Comparison of ENCODE assay signal across 22 cellular contexts in the genomic region with DNA sequence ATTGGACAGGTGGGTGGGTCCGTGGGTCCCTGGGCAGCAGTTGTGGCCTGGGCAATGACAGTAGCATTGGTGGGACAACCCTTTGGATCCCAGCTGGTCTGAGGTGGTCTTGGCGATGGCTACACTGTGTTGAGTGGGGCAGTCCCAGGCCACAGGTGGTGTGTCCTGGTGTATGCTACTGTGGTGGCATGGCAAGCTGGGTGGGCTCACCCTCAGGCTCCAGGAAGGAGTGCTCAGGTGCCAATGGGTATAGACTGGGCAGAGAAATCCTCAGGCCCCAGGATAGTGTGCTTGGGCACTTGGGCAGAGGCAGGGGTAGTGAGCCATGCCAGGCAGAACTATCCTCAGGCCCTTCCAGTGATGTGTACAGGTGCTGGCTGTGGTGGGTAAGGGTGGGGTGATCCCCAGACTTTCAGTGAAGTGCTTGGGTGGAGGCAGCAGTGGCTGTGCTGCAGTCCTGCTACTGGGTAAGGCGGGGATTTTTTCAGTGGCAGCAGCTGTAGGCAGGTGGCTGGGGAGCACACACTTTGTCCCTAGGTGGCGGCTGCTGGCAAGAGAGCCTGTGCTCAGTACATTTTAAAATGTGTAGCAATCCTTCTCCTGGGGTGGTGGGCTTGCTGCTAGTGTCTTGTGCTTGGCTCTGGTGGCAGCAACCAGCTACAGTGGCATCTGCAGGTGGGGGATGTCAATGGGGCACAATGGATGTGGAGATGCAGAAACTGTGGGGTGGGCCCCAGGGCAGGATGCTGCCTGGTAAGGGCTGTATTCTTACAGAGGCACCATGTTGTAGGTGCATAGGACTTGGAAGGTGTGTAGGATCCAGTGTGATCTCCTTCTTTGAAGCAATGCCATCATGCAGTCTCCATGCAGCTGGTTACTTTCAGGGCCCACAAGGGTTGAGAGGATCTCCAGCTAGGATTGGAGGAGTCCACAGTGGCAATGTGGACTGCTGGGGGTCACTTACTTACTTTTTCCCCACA.
A peak's percentile ranks its signal among the peaks of the same experiment; 100 is the strongest.
DNase-seq lines count a peak whose midpoint lies in the region; ATAC-seq, FAIRE-seq and TF ChIP-seq lines count a peak whose summit lies in the region.
"Had no signal": no experiment of that assay in that cellular context is flagged by ENCODE, and none has a peak within 500 bp of the region (broad histone marks: within the 10 kb centered on the region; RNA-seq: fewer than 3 reads in every experiment).

No MANE protein-coding gene starts in this region.

- no peaks in the 10 kb centered on the region for H3F3A ChIP-seq in MM.1S (ENCODE audit: insufficient read depth, low read length)

- WGBS in A549 (ENCODE audit: missing lambda C conversion rate) = 76% methylated on average over 4 of the region's 4 CpGs

- peak overlapping the region in 1 of 9 donors; percentile 29 for H3K27ac Mint-ChIP-seq in naive thymus-derived CD4-positive, alpha-beta T cell
- no peak overlapping the region for H3K27ac Mint-ChIP-seq in HFFc6
- H3K27ac Mint-ChIP-seq: activated CD4-positive, alpha-beta memory T cell treated with anti-CD3 and anti-CD28 coated beads, Interleukin-2, amount 10 ng/mL, durations not matched to agents 7 days and 5 days; activated T-cell treated with anti-CD3 and anti-CD28 coated beads, Interleukin-2, amount 50 U/mL, for 24 hours; neural progenitor cell; T-helper 17 cell had no signal

- no peaks in the 10 kb centered on the region for H3K9me2 ChIP-seq in MM.1S (replicated peaks; ENCODE audit: insufficient read depth, low read length)

- peaks cover 57% of the 10 kb centered on the region for H3K79me2 ChIP-seq in MM.1S (ENCODE audit: low read length)

- no peaks in the 10 kb centered on the region for H3K27me3 ChIP-seq in MM.1S (replicated peaks; ENCODE audit: insufficient read depth, low read length)
- H3K27me3 ChIP-seq in naive thymus-derived CD4-positive, alpha-beta T cell (ENCODE audit: control insufficient read depth in 2 of 2, insufficient read depth in 2 of 2, low read length in 2 of 2) = no peaks in the 10 kb centered on the region
- H3K27me3 ChIP-seq: neural progenitor cell, tibial artery had no signal

- TF ChIP-seq CTCF in A549 (IDR thresholded peaks at IDR 0.05) (no peak), MM.1S (IDR thresholded peaks at IDR 0.05; ENCODE audit: low read length) (no peak), HFFc6 (IDR thresholded peaks at IDR 0.05) (no peak)

- peak overlapping the region; percentile 79 to 81; a peak in 5 of 6 replicates for H3K27ac ChIP-seq in A549
- H3K27ac ChIP-seq in MM.1S (ENCODE audit: low read length) = peak overlapping the region; percentile 4; the same call in 1 of the 2 replicates
- no peak overlapping the region for H3K27ac ChIP-seq in naive thymus-derived CD4-positive, alpha-beta T cell (ENCODE audit: low read depth, low read length)
- H3K27ac ChIP-seq: neural progenitor cell, tibial artery, VCaP had no signal

- peaks cover 4% of the 10 kb centered on the region; the same call in 1 of the 2 replicates for H4K20me1 ChIP-seq in MM.1S (ENCODE audit: insufficient read depth, low read length)

- H3K4me1 ChIP-seq in A549 = 0 out of 3 replicates have a peak, but pooled peaks cover 3% of the 10 kb centered on the region
- peaks cover 11% of the 10 kb centered on the region; the same call in 1 of the 2 replicates for H3K4me1 ChIP-seq in MM.1S (ENCODE audit: low read length)
- no peaks in the 10 kb centered on the region for H3K4me1 ChIP-seq in naive thymus-derived CD4-positive, alpha-beta T cell (ENCODE audit: control insufficient read depth in 2 of 2, insufficient read depth in 2 of 2, low read length in 2 of 2)
- H3K4me1 ChIP-seq: tibial artery had no signal

- H3K36me3 ChIP-seq in MM.1S (replicated peaks; ENCODE audit: insufficient read depth, low read length) = no peaks in the 10 kb centered on the region; the same call in 1 of the 2 replicates
- no peaks in the 10 kb centered on the region for H3K36me3 ChIP-seq in naive thymus-derived CD4-positive, alpha-beta T cell (ENCODE audit: control insufficient read depth in 2 of 3, insufficient read depth in 3 of 3, low read length in 3 of 3)
- H3K36me3 ChIP-seq: tibial artery had no signal

- H3K9me3 ChIP-seq in A549 (no peaks in the 10 kb centered on the region), MM.1S (replicated peaks; ENCODE audit: insufficient read depth, low read length) (no peaks in the 10 kb centered on the region)
- H3K9me3 ChIP-seq in naive thymus-derived CD4-positive, alpha-beta T cell (ENCODE audit: control insufficient read depth in 2 of 3, low read length in 3 of 3) = no peaks in the 10 kb centered on the region
- H3K9me3 ChIP-seq: tibial artery had no signal

- TF ChIP-seq RAD21 in A549 (conservative IDR thresholded peaks at IDR 0.05 in 1 of 2, IDR thresholded peaks at IDR 0.05 in 1 of 2) = no peak

- no peak for FAIRE-seq in A549 (lab: Jason Lieb, UNC)
- FAIRE-seq: kidney had no signal

- peaks cover 0 to 8% (median 4%) of the 10 kb centered on the region in 11 donors for H3K9me3 Mint-ChIP-seq in naive thymus-derived CD4-positive, alpha-beta T cell
- H3K9me3 Mint-ChIP-seq in HFFc6 = peaks cover 5% of the 10 kb centered on the region

- CTCF ChIA-PET in A549 (lab: Yijun Ruan, JAX) = no interaction called here
- CTCF ChIA-PET in naive thymus-derived CD4-positive, alpha-beta T cell (lab: Charles Lee) = no interaction called here

- no peaks in the 10 kb centered on the region for H3K27me3 Mint-ChIP-seq in naive thymus-derived CD4-positive, alpha-beta T cell
- no peaks in the 10 kb centered on the region for H3K27me3 Mint-ChIP-seq in HFFc6 (ENCODE audit: insufficient read depth)
- H3K27me3 Mint-ChIP-seq: activated CD4-positive, alpha-beta memory T cell treated with anti-CD3 and anti-CD28 coated beads, Interleukin-2, amount 10 ng/mL, durations not matched to agents 7 days and 5 days; activated T-cell treated with anti-CD3 and anti-CD28 coated beads, Interleukin-2, amount 50 U/mL, for 24 hours; CD8-positive, alpha-beta memory T cell; T-helper 17 cell had no signal

- DNase-seq in A549 (ENCODE audit: low read depth in 1 of 2, low spot score in 1 of 2) (no peak), MM.1S (peak; percentile 21), AG08395 (ENCODE audit: low spot score) (no peak), HFFc6 (no peak), NK-92 (lab: John Stamatoyannopoulos, UW; ENCODE audit: unreplicated experiment) (no peak)
- no peak for DNase-seq in naive thymus-derived CD4-positive, alpha-beta T cell
- no peak for DNase-seq in activated CD8-positive, alpha-beta memory T cell treated with anti-CD3 and anti-CD28 coated beads, Interleukin-2, amount 50 U/mL, for 4 hours
- DNase-seq: activated CD4-positive, alpha-beta memory T cell treated with anti-CD3 and anti-CD28 coated beads, Interleukin-2, amount 10 ng/mL, durations not matched to agents 7 days and 5 days; activated naive CD4-positive, alpha-beta T cell treated with anti-CD3 and anti-CD28 coated beads, Interleukin-2, amount 50 U/mL, for 16 hours; activated T-cell treated with anti-CD3 and anti-CD28 coated beads, Interleukin-2, amount 50 U/mL, for 24 hours; CD8-positive, alpha-beta memory T cell; kidney; NCI-H2107; NCI-H524; SIG-M5; stimulated activated CD4-positive, alpha-beta T cell treated with anti-CD3 and anti-CD28 coated beads, Interleukin-15, amount 100 ng/mL, for 24 hours; stimulated activated naive CD4-positive, alpha-beta T cell; T-helper 17 cell; tibial artery had no signal

- POLR2A ChIA-PET in A549 (lab: Yijun Ruan, JAX) = no interaction called here
- POLR2A ChIA-PET in naive thymus-derived CD4-positive, alpha-beta T cell (lab: Charles Lee) = no interaction called here

- peak overlapping the region; percentile 62; the same call in 2 of the 3 replicates for H3K4me2 ChIP-seq in A549
- no peak overlapping the region for H3K4me2 ChIP-seq in MM.1S (ENCODE audit: low read depth, low read length)
- H3K4me2 ChIP-seq: neural progenitor cell had no signal

- no peak for TF ChIP-seq POLR2A in A549 (IDR thresholded peaks at IDR 0.05; ENCODE audit: low read length)

- no peak for TF ChIP-seq EP300 in A549 (IDR thresholded peaks at IDR 0.05)

- intact Hi-C loops in naive thymus-derived CD4-positive, alpha-beta T cell (cut with micrococcal nuclease) = no loop called here

- no peak overlapping the region for H2AFZ ChIP-seq in MM.1S (ENCODE audit: low read length)
- H2AFZ ChIP-seq: neural progenitor cell had no signal

- H3K4me3 ChIP-seq in A549 (no peak overlapping the region), MM.1S (ENCODE audit: low read length) (no peak overlapping the region)
- H3K4me3 ChIP-seq in naive thymus-derived CD4-positive, alpha-beta T cell (ENCODE audit: low read length) = no peak overlapping the region
- H3K4me3 ChIP-seq: neural progenitor cell, tibial artery had no signal

- H3K4me1 Mint-ChIP-seq in naive thymus-derived CD4-positive, alpha-beta T cell = peaks cover 10 to 36% (median 28%) of the 10 kb centered on the region in 7 donors
- peaks cover 8% of the 10 kb centered on the region for H3K4me1 Mint-ChIP-seq in HFFc6 (ENCODE audit: low read depth)
- H3K4me1 Mint-ChIP-seq: activated CD4-positive, alpha-beta memory T cell treated with anti-CD3 and anti-CD28 coated beads, Interleukin-2, amount 10 ng/mL, durations not matched to agents 7 days and 5 days; neural progenitor cell had no signal

- H3K4me3 Mint-ChIP-seq in naive thymus-derived CD4-positive, alpha-beta T cell = peak overlapping the region in 2 of 10 donors; percentile 6 to 46
- H3K4me3 Mint-ChIP-seq in HFFc6 = no peak overlapping the region
- H3K4me3 Mint-ChIP-seq: activated CD4-positive, alpha-beta memory T cell treated with anti-CD3 and anti-CD28 coated beads, Interleukin-2, amount 10 ng/mL, durations not matched to agents 7 days and 5 days; activated T-cell treated with anti-CD3 and anti-CD28 coated beads, Interleukin-2, amount 50 U/mL, for 24 hours; CD8-positive, alpha-beta memory T cell; neural progenitor cell; T-helper 17 cell had no signal

- H3K9ac ChIP-seq in MM.1S (ENCODE audit: low read length) = no peak overlapping the region
- H3K9ac ChIP-seq: neural progenitor cell had no signal

- peaks cover 4 to 23% (median 15%) of the 10 kb centered on the region in 5 donors for H3K36me3 Mint-ChIP-seq in naive thymus-derived CD4-positive, alpha-beta T cell
- H3K36me3 Mint-ChIP-seq in HFFc6 (ENCODE audit: low read depth) = peaks cover 11% of the 10 kb centered on the region

- no peak for ATAC-seq in A549
- peak; percentile 66 for ATAC-seq in GM18502 (IDR thresholded peaks at IDR 0.05; ENCODE audit: poor library complexity, unreplicated experiment)
- peak; percentile 29 for ATAC-seq in naive thymus-derived CD4-positive, alpha-beta T cell
- ATAC-seq: T-helper 17 cell had no signal

TF ChIP-seq in A549, 52 proteins besides CTCF, POLR2A, EP300 and RAD21 (continues in another document):
- TF ChIP-seq, protein P1, sequence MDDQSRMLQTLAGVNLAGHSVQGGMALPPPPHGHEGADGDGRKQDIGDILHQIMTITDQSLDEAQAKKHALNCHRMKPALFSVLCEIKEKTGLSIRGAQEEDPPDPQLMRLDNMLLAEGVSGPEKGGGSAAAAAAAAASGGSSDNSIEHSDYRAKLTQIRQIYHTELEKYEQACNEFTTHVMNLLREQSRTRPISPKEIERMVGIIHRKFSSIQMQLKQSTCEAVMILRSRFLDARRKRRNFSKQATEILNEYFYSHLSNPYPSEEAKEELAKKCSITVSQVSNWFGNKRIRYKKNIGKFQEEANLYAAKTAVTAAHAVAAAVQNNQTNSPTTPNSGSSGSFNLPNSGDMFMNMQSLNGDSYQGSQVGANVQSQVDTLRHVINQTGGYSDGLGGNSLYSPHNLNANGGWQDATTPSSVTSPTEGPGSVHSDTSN (IDR thresholded peaks at IDR 0.05) = no peak
- TF ChIP-seq MAZ (IDR thresholded peaks at IDR 0.05; ENCODE audit: borderline replicate concordance, low read depth, low read length) = no peak

Comparison
In these comparisons a context has a peak if more than half of its experiments do, and no peak if none do; other contexts are left out.
1. ATAC-seq: peak in GM18502 (single experiment) and naive thymus-derived CD4-positive, alpha-beta T cell (single experiment); none in A549 (0 of 2).